In genomic region chrX:124211312-124211942, GRCh38 we compare ENCODE assay signal across 8 cellular contexts.
DNase-seq lines count a peak whose midpoint lies in the region; ATAC-seq and TF ChIP-seq lines count a peak whose summit lies in the region.

No MANE protein-coding gene starts in this region.

- no peak overlapping the region for H3K4me3 ChIP-seq in WERI-Rb-1 (ENCODE audit: low read depth, low read length)

- H3K27ac ChIP-seq in CD4-positive, alpha-beta T cell (ENCODE audit: low read depth, low read length): no peak overlapping the region
- no peak overlapping the region for H3K27ac ChIP-seq in WERI-Rb-1

- peak overlapping the region; percentile 71 for H3K27ac Mint-ChIP-seq in CD4-positive, alpha-beta T cell

- POLR2A ChIA-PET in CD4-positive, alpha-beta T cell (lab: Charles Lee): interaction anchor here (0.7 kb wide), 1 partner anchor 1060 kb away, joined by 3 read pairs; no protein-coding TSS in a partner anchor

- H3K36me3 Mint-ChIP-seq in CD4-positive, alpha-beta T cell (ENCODE audit: low read depth): no peaks in the 10 kb centered on the region

- no peaks in the 10 kb centered on the region for H3K27me3 ChIP-seq in CD4-positive, alpha-beta T cell (ENCODE audit: control insufficient read depth, insufficient read depth, low read length)
- H3K27me3 ChIP-seq in WERI-Rb-1 (ENCODE audit: insufficient read depth, low read depth, severe bottlenecking): peaks cover 30% of the 10 kb centered on the region

- H3K9me3 ChIP-seq in CD4-positive, alpha-beta T cell (ENCODE audit: control insufficient read depth, low read length): no peaks in the 10 kb centered on the region
- no peaks in the 10 kb centered on the region for H3K9me3 ChIP-seq in WERI-Rb-1 (ENCODE audit: severe bottlenecking)

- intact Hi-C loops in CD4-positive, alpha-beta T cell (cut with DNase I, micrococcal nuclease): loop anchor here (5.0 to 10.0 kb wide), 3 partner anchors 146 to 523 kb away; no protein-coding TSS in a partner anchor

- peak; percentile 65 for ATAC-seq in CD4-positive, alpha-beta T cell (ENCODE audit: poor library complexity)
- ATAC-seq in GM18517 (IDR thresholded peaks at IDR 0.05; ENCODE audit: unreplicated experiment) (peak; percentile 94), HG02973 (IDR thresholded peaks at IDR 0.05; ENCODE audit: unreplicated experiment) (peak; percentile 85)

- no peaks in the 10 kb centered on the region for H3K36me3 ChIP-seq in WERI-Rb-1

- H3K9me3 Mint-ChIP-seq in CD4-positive, alpha-beta T cell: no peaks in the 10 kb centered on the region

- H3K27me3 Mint-ChIP-seq in CD4-positive, alpha-beta T cell: no peaks in the 10 kb centered on the region

- peak; percentile 69 for TF ChIP-seq CTCF in CD4-positive, alpha-beta T cell (IDR thresholded peaks at IDR 0.05)
- TF ChIP-seq CTCF in WERI-Rb-1 (IDR thresholded peaks at IDR 0.05; ENCODE audit: low read depth, low read length): peak; percentile 49

- H3K4me3 Mint-ChIP-seq in CD4-positive, alpha-beta T cell: peak overlapping the region; percentile 35

- no peak for DNase-seq in CD4-positive, alpha-beta T cell
- peak; percentile 29 for DNase-seq in NCI-H2081 treated with DMSO at 0.1 percent for 48 hours (lab: John Stamatoyannopoulos, UW)
- DNase-seq in WERI-Rb-1: peak; percentile 8
- peak; percentile 56 for DNase-seq in iPS-NIHi7 (ENCODE audit: extremely low spot score)
- DNase-seq in ureter (ENCODE audit: low spot score): no peak
- DNase-seq in dedifferentiated amniotic fluid mesenchymal stem cell (ENCODE audit: extremely low spot score): no peak

- CTCF ChIA-PET in CD4-positive, alpha-beta T cell (lab: Charles Lee): interaction anchor here (0.8 kb wide), 2 partner anchors 149 to 251 kb away, joined by 3 read pairs; no protein-coding TSS in a partner anchor

- H3K4me1 Mint-ChIP-seq in CD4-positive, alpha-beta T cell (ENCODE audit: low read depth): peaks cover 43% of the 10 kb centered on the region

Comparison
In these comparisons a context has a peak if more than half of its experiments do, and no peak if none do; other contexts are left out.
1. DNase-seq: peak in NCI-H2081 treated with DMSO at 0.1 percent for 48 hours (single experiment), WERI-Rb-1 (single experiment) and iPS-NIHi7 (single experiment); none in CD4-positive, alpha-beta T cell (0 of 10), ureter (single experiment) and dedifferentiated amniotic fluid mesenchymal stem cell (single experiment).
2. Peak in every context shown above with its lines, with median percentiles within 50 percentile points of each other: ATAC-seq.